1 cellular context compared by ENCODE assay signal in genomic region chr3:42013652-42014442, GRCh38.
A peak's percentile ranks its signal among the peaks of the same experiment; 100 is the strongest.
TF ChIP-seq lines count a peak whose summit lies in the region.

No MANE protein-coding gene starts in this region.

TF ChIP-seq in HepG2, 621 proteins besides CTCF, POLR2A, EP300 and RAD21 (continued from another document and continues in another):
- TF ChIP-seq HMGXB4 (CRISPR knock-in tag; IDR thresholded peaks at IDR 0.05; ENCODE audit: borderline replicate concordance in 1 of 2, low read depth in 1 of 2) (peak in 1 of 2 experiments; percentile 36; a peak in 1 of 4 replicates), POGK (CRISPR knock-in tag; conservative IDR thresholded peaks at IDR 0.05) (0 out of 2 replicates have a peak, but pooled peaks have one; percentile 53), NR2F6 (IDR thresholded peaks at IDR 0.05) (no peak), NR2F6 (CRISPR knock-in tag; IDR thresholded peaks at IDR 0.05) (0 out of 2 replicates have a peak, but pooled peaks have one; percentile 16), IKZF1 (IDR thresholded peaks at IDR 0.05) (no peak), ZNF564 (CRISPR knock-in tag; IDR thresholded peaks at IDR 0.05) (0 out of 2 replicates have a peak, but pooled peaks have one; percentile 23), ARHGAP35 (CRISPR knock-in tag; IDR thresholded peaks at IDR 0.05; ENCODE audit: borderline replicate concordance) (peak; percentile 21; the same call in 1 of the 2 replicates), ZBTB46 (CRISPR knock-in tag; IDR thresholded peaks at IDR 0.05; ENCODE audit: borderline replicate concordance) (no peak), MEIS2 (CRISPR knock-in tag; IDR thresholded peaks at IDR 0.05) (0 out of 2 replicates have a peak, but pooled peaks have one; percentile 15), MAX (IDR thresholded peaks at IDR 0.05) (0 out of 2 replicates have a peak, but pooled peaks have one; percentile 64), YY1 (IDR thresholded peaks at IDR 0.05; ENCODE audit: insufficient read depth, insufficient replicate concordance, low read depth, low read length) (peak; percentile 78), STAG1 (CRISPR knock-in tag; IDR thresholded peaks at IDR 0.05) (peak; percentile 31; the same call in 1 of the 2 replicates), AFF4 (CRISPR knock-in tag; IDR thresholded peaks at IDR 0.05) (no peak), ZNF142 (CRISPR knock-in tag; IDR thresholded peaks at IDR 0.05) (peak; percentile 65), ZNF766 (CRISPR knock-in tag; IDR thresholded peaks at IDR 0.05; ENCODE audit: borderline replicate concordance) (0 out of 2 replicates have a peak, but pooled peaks have one; percentile 31), HNRNPUL1 (IDR thresholded peaks at IDR 0.05; ENCODE audit: low read depth, low read length) (no peak), TBX2 (CRISPR knock-in tag; IDR thresholded peaks at IDR 0.05; ENCODE audit: borderline replicate concordance) (peak; percentile 24; the same call in 1 of the 2 replicates), IRF1 (CRISPR knock-in tag; IDR thresholded peaks at IDR 0.05; ENCODE audit: low read depth) (no peak), SOX13 (IDR thresholded peaks at IDR 0.05) (no peak), SOX13 (CRISPR knock-in tag; conservative IDR thresholded peaks at IDR 0.05 in 1 of 2, IDR thresholded peaks at IDR 0.05 in 1 of 2) (0 out of 4 replicates have a peak, but pooled peaks of 1 of the 2 experiments have one; percentile 11), ARID4A (CRISPR knock-in tag; IDR thresholded peaks at IDR 0.05; ENCODE audit: borderline replicate concordance) (peak; percentile 29; the same call in 1 of the 2 replicates), NFKB2 (CRISPR knock-in tag; IDR thresholded peaks at IDR 0.05; ENCODE audit: borderline replicate concordance) (peak; percentile 61; the same call in 1 of the 2 replicates), NFRKB (IDR thresholded peaks at IDR 0.05) (no peak), ZFP37 (CRISPR knock-in tag; IDR thresholded peaks at IDR 0.05; ENCODE audit: borderline replicate concordance) (0 out of 2 replicates have a peak, but pooled peaks have one; percentile 13), KMT2B (CRISPR knock-in tag; IDR thresholded peaks at IDR 0.05) (0 out of 2 replicates have a peak, but pooled peaks have one; percentile 20), ZBTB7A (CRISPR knock-in tag; IDR thresholded peaks at IDR 0.05) (0 out of 2 replicates have a peak, but pooled peaks have one; percentile 25), ZNF800 (CRISPR knock-in tag; IDR thresholded peaks at IDR 0.05) (peak; percentile 65; the same call in 1 of the 2 replicates), ZNF879 (CRISPR knock-in tag; IDR thresholded peaks at IDR 0.05) (0 out of 2 replicates have a peak, but pooled peaks have one; percentile 28), TEAD3 (CRISPR knock-in tag; optimal IDR thresholded peaks at IDR 0.05; ENCODE audit: borderline replicate concordance) (peak; percentile 10), ZNF747 (CRISPR knock-in tag; IDR thresholded peaks at IDR 0.05; ENCODE audit: borderline replicate concordance) (0 out of 2 replicates have a peak, but pooled peaks have one; percentile 18), RXRA (CRISPR knock-in tag; IDR thresholded peaks at IDR 0.05) (peak; percentile 33; the same call in 1 of the 2 replicates)
